Comparison of ENCODE assay signal across 16 cellular contexts in genomic region chr16:69438465-69438864, GRCh38. TPM values are rescaled to one million over a fixed set of nuclear protein-coding genes. Genes with fewer than 3 reads are reported as not detected.
DNase-seq lines count a peak whose midpoint lies in the region; ATAC-seq and TF ChIP-seq lines count a peak whose summit lies in the region.
"Had no signal": no experiment of that assay in that cellular context is flagged by ENCODE, and none has a peak within 500 bp of the region (broad histone marks: within the 10 kb centered on the region; RNA-seq: fewer than 3 reads in every experiment).

No MANE protein-coding gene starts in this region.

- no peaks in the 10 kb centered on the region for H4K20me1 ChIP-seq in HCT116 (ENCODE audit: insufficient read depth)

- TF ChIP-seq RAD21 in HCT116 (IDR thresholded peaks at IDR 0.05; ENCODE audit: low read depth), result no peak

- peak overlapping the region; percentile 80 for H3K27ac Mint-ChIP-seq in activated T-cell treated with anti-CD3 and anti-CD28 coated beads, Interleukin-2, amount 50 U/mL, for 24 hours
- peak overlapping the region; percentile 63 for H3K27ac Mint-ChIP-seq in activated T-helper 1 cell treated with anti-CD3 and anti-CD28 coated beads, Interleukin-12 subunit alpha, Interleukin-12 subunit beta, Interleukin-2, Interleukin-4 antibody, amounts not matched to agents 30 ng/mL and 10 ng/mL and 1 ng/mL, durations not matched to agents 14 hours and 24 hours and 36 hours
- H3K27ac Mint-ChIP-seq in stimulated activated naive B cell treated with anti-CD40 and anti-IgM and Interleukin-4, amounts not matched to agents 10 μg/mL and 1 μg/mL and 100 μg/mL, for 72 hours, result peak overlapping the region; percentile 10

- H3K36me3 Mint-ChIP-seq in activated T-cell treated with anti-CD3 and anti-CD28 coated beads, Interleukin-2, amount 50 U/mL, for 24 hours (ENCODE audit: low read depth), result peaks cover 81% of the 10 kb centered on the region
- H3K36me3 Mint-ChIP-seq in activated T-helper 1 cell treated with anti-CD3 and anti-CD28 coated beads, Interleukin-12 subunit alpha, Interleukin-12 subunit beta, Interleukin-2, Interleukin-4 antibody, amounts not matched to agents 30 ng/mL and 10 ng/mL and 1 ng/mL, durations not matched to agents 14 hours and 24 hours and 36 hours (ENCODE audit: low read depth), result peaks cover 25% of the 10 kb centered on the region
- H3K36me3 Mint-ChIP-seq in stimulated activated naive B cell treated with anti-CD40 and anti-IgM and Interleukin-4, amounts not matched to agents 10 μg/mL and 1 μg/mL and 100 μg/mL, for 72 hours, result peaks cover 23 to 30% of the 10 kb centered on the region in 2 donors

- TF ChIP-seq CTCF in HCT116 (IDR thresholded peaks at IDR 0.05 in 2 of 3, conservative IDR thresholded peaks at IDR 0.05 in 1 of 3; ENCODE audit: borderline replicate concordance in 1 of 3, insufficient read depth in 1 of 3, low read depth in 2 of 3, low read length in 2 of 3), result no peak

- peak overlapping the region; percentile 7 for H3K4me3 Mint-ChIP-seq in activated T-cell treated with anti-CD3 and anti-CD28 coated beads, Interleukin-2, amount 50 U/mL, for 24 hours
- no peak overlapping the region for H3K4me3 Mint-ChIP-seq in activated T-helper 1 cell treated with anti-CD3 and anti-CD28 coated beads, Interleukin-12 subunit alpha, Interleukin-12 subunit beta, Interleukin-2, Interleukin-4 antibody, amounts not matched to agents 30 ng/mL and 10 ng/mL and 1 ng/mL, durations not matched to agents 14 hours and 24 hours and 36 hours
- peak overlapping the region; percentile 1 to 40 for H3K4me3 Mint-ChIP-seq in stimulated activated naive B cell treated with anti-CD40 and anti-IgM and Interleukin-4, amounts not matched to agents 10 μg/mL and 1 μg/mL and 100 μg/mL, for 72 hours

- CTCF ChIA-PET in HCT116 (lab: Charles Lee), result interaction anchor here (1.2 kb wide), 1 partner anchor 42 kb away, joined by 3 read pairs; no protein-coding TSS in a partner anchor

- peaks cover 70% of the 10 kb centered on the region for H3K4me1 Mint-ChIP-seq in activated T-cell treated with anti-CD3 and anti-CD28 coated beads, Interleukin-2, amount 50 U/mL, for 24 hours (ENCODE audit: low read depth)
- H3K4me1 Mint-ChIP-seq in activated T-helper 1 cell treated with anti-CD3 and anti-CD28 coated beads, Interleukin-12 subunit alpha, Interleukin-12 subunit beta, Interleukin-2, Interleukin-4 antibody, amounts not matched to agents 30 ng/mL and 10 ng/mL and 1 ng/mL, durations not matched to agents 14 hours and 24 hours and 36 hours (ENCODE audit: low read depth), result peaks cover 68% of the 10 kb centered on the region
- H3K4me1 Mint-ChIP-seq in stimulated activated naive B cell treated with anti-CD40 and anti-IgM and Interleukin-4, amounts not matched to agents 10 μg/mL and 1 μg/mL and 100 μg/mL, for 72 hours, result peaks cover 22 to 75% of the 10 kb centered on the region in 2 donors

- H2AFZ ChIP-seq in HCT116 (ENCODE audit: low read depth, low read length, poor library complexity, severe bottlenecking), result no peak overlapping the region

- no peaks in the 10 kb centered on the region for H3K9me2 ChIP-seq in HCT116 (ENCODE audit: insufficient read depth)

- no peak for DNase-seq in activated T-cell treated with anti-CD3 and anti-CD28 coated beads, Interleukin-2, amount 50 U/mL, for 24 hours
- DNase-seq in activated T-cell treated with anti-CD3 and anti-CD28 coated beads for 4 hours, result no peak
- no peak for DNase-seq in HCT116 (ENCODE audit: low read depth, low spot score)
- no peak for DNase-seq in activated T-helper 1 cell treated with anti-CD3 and anti-CD28 coated beads, Interleukin-12 subunit alpha, Interleukin-12 subunit beta, Interleukin-2, Interleukin-4 antibody, amounts not matched to agents 30 ng/mL and 10 ng/mL and 1 ng/mL, durations not matched to agents 14 hours and 24 hours and 36 hours (ENCODE audit: low spot score)
- DNase-seq in stimulated activated naive B cell treated with anti-CD40 and anti-IgM and Interleukin-4, amounts not matched to agents 10 μg/mL and 1 μg/mL and 100 μg/mL, for 72 hours, result no peak
- DNase-seq in SW 1271 (lab: John Stamatoyannopoulos, UW), result no peak
- no peak for DNase-seq in activated gamma-delta T cell treated with Interleukin-2 at 50 U/mL for 16 hours
- DNase-seq: ACHN; central memory CD4-positive, alpha-beta T cell; left ventricle myocardium inferior; NCI-H187; posterior cingulate gyrus; stimulated activated naive CD4-positive, alpha-beta T cell had no signal

- peaks cover 91 to 92% of the 10 kb centered on the region in 2 experiments for H3K4me1 ChIP-seq in HCT116 (ENCODE audit: control insufficient read depth in 1 of 2, insufficient read depth in 2 of 2, low read length in 2 of 2)

- intact Hi-C loops in HCT116 (cut with micrococcal nuclease), result no loop called here
- intact Hi-C loops in activated T-helper 1 cell treated with anti-CD3 and anti-CD28 coated beads, Interleukin-12 subunit alpha, Interleukin-12 subunit beta, Interleukin-2, Interleukin-4 antibody, amounts not matched to agents 30 ng/mL and 10 ng/mL and 1 ng/mL, durations not matched to agents 14 hours and 24 hours and 36 hours (cut with micrococcal nuclease), result loop anchor here (1.0 kb wide), 1 partner anchor 14 kb away; the partner anchor contains the start of gene CYB5B

- H3K27me3 Mint-ChIP-seq in activated T-cell treated with anti-CD3 and anti-CD28 coated beads, Interleukin-2, amount 50 U/mL, for 24 hours, result no peaks in the 10 kb centered on the region
- no peaks in the 10 kb centered on the region for H3K27me3 Mint-ChIP-seq in activated T-helper 1 cell treated with anti-CD3 and anti-CD28 coated beads, Interleukin-12 subunit alpha, Interleukin-12 subunit beta, Interleukin-2, Interleukin-4 antibody, amounts not matched to agents 30 ng/mL and 10 ng/mL and 1 ng/mL, durations not matched to agents 14 hours and 24 hours and 36 hours (ENCODE audit: insufficient read depth)
- H3K27me3 Mint-ChIP-seq in stimulated activated naive B cell treated with anti-CD40 and anti-IgM and Interleukin-4, amounts not matched to agents 10 μg/mL and 1 μg/mL and 100 μg/mL, for 72 hours, result no peaks in the 10 kb centered on the region

- BruUV-seq in HCT116 (replicated peaks; lab: Mats Ljungman, UMichigan), result no TSS peak

- no peaks in the 10 kb centered on the region for H3K27me3 ChIP-seq in HCT116 (ENCODE audit: insufficient read depth, low read length)
- H3K27me3 ChIP-seq: SJSA1 had no signal

- H3K9ac ChIP-seq in HCT116 (ENCODE audit: low read length), result no peak overlapping the region

- H3K4me3 ChIP-seq in HCT116 (replicated peaks in 1 of 2; ENCODE audit: low read depth in 1 of 2, low read length in 2 of 2), result no peak overlapping the region
- H3K4me3 ChIP-seq: left ventricle myocardium inferior, SJSA1, smooth muscle cell had no signal

- peaks cover 23 to 38% of the 10 kb centered on the region in 2 experiments for H3K36me3 ChIP-seq in HCT116 (ENCODE audit: control insufficient read depth in 1 of 2, insufficient read depth in 2 of 2, low read length in 2 of 2)

- RAD21 ChIA-PET in HCT116 (lab: Charles Lee; ENCODE audit: low non-redundant PET in 1 of 2, low total read pairs in 2 of 2, uncharacterized antibody in 2 of 2, unreplicated experiment in 2 of 2), result no interaction called here

- H3K27ac ChIP-seq in HCT116 (ENCODE audit: low read depth, low read length), result peak overlapping the region; percentile 29; the same call in 1 of the 2 replicates
- H3K27ac ChIP-seq: left ventricle myocardium inferior, SJSA1 had no signal

- no peaks in the 10 kb centered on the region for H3K9me3 Mint-ChIP-seq in activated T-cell treated with anti-CD3 and anti-CD28 coated beads, Interleukin-2, amount 50 U/mL, for 24 hours
- no peaks in the 10 kb centered on the region for H3K9me3 Mint-ChIP-seq in activated T-helper 1 cell treated with anti-CD3 and anti-CD28 coated beads, Interleukin-12 subunit alpha, Interleukin-12 subunit beta, Interleukin-2, Interleukin-4 antibody, amounts not matched to agents 30 ng/mL and 10 ng/mL and 1 ng/mL, durations not matched to agents 14 hours and 24 hours and 36 hours
- no peaks in the 10 kb centered on the region for H3K9me3 Mint-ChIP-seq in stimulated activated naive B cell treated with anti-CD40 and anti-IgM and Interleukin-4, amounts not matched to agents 10 μg/mL and 1 μg/mL and 100 μg/mL, for 72 hours

- no peak overlapping the region for H3K4me2 ChIP-seq in HCT116 (ENCODE audit: low read length)
- H3K4me2 ChIP-seq: smooth muscle cell had no signal

- no peaks in the 10 kb centered on the region for H3K9me3 ChIP-seq in HCT116 (ENCODE audit: control insufficient read depth in 1 of 2, insufficient read depth in 1 of 2, low read depth in 1 of 2, low read length in 2 of 2)
- H3K9me3 ChIP-seq: left ventricle myocardium inferior, SJSA1 had no signal

- ATAC-seq in HCT116, result no peak
- peak; percentile 70 to 83 for ATAC-seq in stimulated activated naive B cell treated with anti-CD40 and anti-IgM and Interleukin-4, amounts not matched to agents 10 μg/mL and 1 μg/mL and 100 μg/mL, for 72 hours (replicated peaks)
- no peak for ATAC-seq in HG02763 (IDR thresholded peaks at IDR 0.05; ENCODE audit: unreplicated experiment)

- no peak for TF ChIP-seq POLR2A in HCT116 (IDR thresholded peaks at IDR 0.05; ENCODE audit: borderline replicate concordance, extremely low read depth, insufficient read depth, insufficient read length)

- peaks cover 100% of the 10 kb centered on the region for H3K79me2 ChIP-seq in HCT116 (ENCODE audit: insufficient read depth, low read length)

- POLR2A ChIA-PET in HCT116 (lab: Charles Lee), result interaction anchor here (1.5 kb wide), 1 partner anchor 41 kb away, joined by 4 read pairs; no protein-coding TSS in a partner anchor

TF ChIP-seq in HCT116, 20 proteins besides CTCF, POLR2A, EP300 and RAD21 (continues in another document):
- no peak for TF ChIP-seq ZNF274 (IDR thresholded peaks at IDR 0.05; ENCODE audit: low read depth, low read length)
- no peak for TF ChIP-seq EZH2phosphoT487 (IDR thresholded peaks at IDR 0.05; ENCODE audit: borderline replicate concordance)
- no peak for TF ChIP-seq MAX (IDR thresholded peaks at IDR 0.05)

RNA-seq across cellular contexts. Expression of gene CYB5B, which starts 14.0 kb away (rescaled TPM):
- total RNA-seq in HCT116 (2021; ENCODE audit: unreplicated experiment), result 689 TPM
- polyA plus RNA-seq in HCT116 (2012), result 259 and 345 TPM in 2 replicates
- total RNA-seq in activated T-helper 1 cell treated with anti-CD3 and anti-CD28 coated beads, Interleukin-12 subunit alpha, Interleukin-12 subunit beta, Interleukin-2, Interleukin-4 antibody, amounts not matched to agents 30 ng/mL and 10 ng/mL and 1 ng/mL, durations not matched to agents 14 hours and 24 hours and 36 hours, result 157 and 166 TPM in 2 replicates

RNA-seq across cellular contexts. Expression of gene TERF2, which starts 52.7 kb away (rescaled TPM):
- total RNA-seq in HCT116 (2021; ENCODE audit: unreplicated experiment), result 69.9 TPM
- polyA plus RNA-seq in HCT116 (2012), result 21.3 and 32.8 TPM in 2 replicates
- total RNA-seq in activated T-helper 1 cell treated with anti-CD3 and anti-CD28 coated beads, Interleukin-12 subunit alpha, Interleukin-12 subunit beta, Interleukin-2, Interleukin-4 antibody, amounts not matched to agents 30 ng/mL and 10 ng/mL and 1 ng/mL, durations not matched to agents 14 hours and 24 hours and 36 hours, result 59.4 and 67.0 TPM in 2 replicates

Comparison
In these comparisons a context has a peak if more than half of its experiments do, and no peak if none do; other contexts are left out.
1. H3K27ac Mint-ChIP-seq: peak in every context shown above with its lines; median percentile 80 in activated T-cell treated with anti-CD3 and anti-CD28 coated beads, Interleukin-2, amount 50 U/mL, for 24 hours; 63 in activated T-helper 1 cell treated with anti-CD3 and anti-CD28 coated beads, Interleukin-12 subunit alpha, Interleukin-12 subunit beta, Interleukin-2, Interleukin-4 antibody, amounts not matched to agents 30 ng/mL and 10 ng/mL and 1 ng/mL, durations not matched to agents 14 hours and 24 hours and 36 hours; 10 in stimulated activated naive B cell treated with anti-CD40 and anti-IgM and Interleukin-4, amounts not matched to agents 10 μg/mL and 1 μg/mL and 100 μg/mL, for 72 hours.
2. ATAC-seq: peak in stimulated activated naive B cell treated with anti-CD40 and anti-IgM and Interleukin-4, amounts not matched to agents 10 μg/mL and 1 μg/mL and 100 μg/mL, for 72 hours (2 of 2); none in HCT116 (single experiment) and HG02763 (single experiment).